1 cellular context compared by ENCODE assay signal in genomic region chr11:57499413-57499982, GRCh38.
TF ChIP-seq lines count a peak whose summit lies in the region.

No MANE protein-coding gene starts in this region.

TF ChIP-seq in HEK293, 187 proteins besides CTCF, POLR2A, EP300 and RAD21 (continued from another document and continues in another):
- TF ChIP-seq BCL11A (tag by site-specific recombination; IDR thresholded peaks at IDR 0.05; ENCODE audit: low read depth) (peak; percentile 22; the same call in 1 of the 2 replicates), ZNF248 (tag by site-specific recombination; IDR thresholded peaks at IDR 0.05) (no peak), ZNF341 (tag by site-specific recombination; IDR thresholded peaks at IDR 0.05; ENCODE audit: low read depth) (peak; percentile 75), ZNF580 (tag by site-specific recombination; IDR thresholded peaks at IDR 0.05) (no peak), SALL2 (tag by site-specific recombination; IDR thresholded peaks at IDR 0.05; ENCODE audit: borderline replicate concordance) (no peak), ZNF2 (tag by site-specific recombination; IDR thresholded peaks at IDR 0.05) (no peak), SP2 (tag by site-specific recombination; IDR thresholded peaks at IDR 0.05) (peak; percentile 91), ZNF76 (tag by site-specific recombination; IDR thresholded peaks at IDR 0.05; ENCODE audit: borderline replicate concordance, low read depth) (no peak), ZNF596 (tag by site-specific recombination; IDR thresholded peaks at IDR 0.05) (no peak), HOXD13 (CRISPR knock-in tag; IDR thresholded peaks at IDR 0.05; ENCODE audit: borderline replicate concordance) (no peak), ZNF335 (tag by site-specific recombination; conservative IDR thresholded peaks at IDR 0.05) (no peak), ZNF473 (tag by site-specific recombination; IDR thresholded peaks at IDR 0.05) (no peak), ZNF521 (tag by site-specific recombination; IDR thresholded peaks at IDR 0.05) (no peak), ZNF18 (tag by site-specific recombination; IDR thresholded peaks at IDR 0.05) (no peak), HIC1 (tag by site-specific recombination; IDR thresholded peaks at IDR 0.05) (no peak), ZNF791 (tag by site-specific recombination; IDR thresholded peaks at IDR 0.05) (no peak), ZNF146 (tag by site-specific recombination; IDR thresholded peaks at IDR 0.05) (no peak), HOXA7 (CRISPR knock-in tag; IDR thresholded peaks at IDR 0.05; ENCODE audit: borderline replicate concordance) (no peak), ZNF658 (tag by site-specific recombination; IDR thresholded peaks at IDR 0.05) (no peak), KLF17 (tag by site-specific recombination; IDR thresholded peaks at IDR 0.05) (no peak), KLF9 (tag by site-specific recombination; IDR thresholded peaks at IDR 0.05; ENCODE audit: low read depth) (peak; percentile 50; the same call in 1 of the 2 replicates), ZNF560 (tag by site-specific recombination; IDR thresholded peaks at IDR 0.05; ENCODE audit: borderline replicate concordance) (no peak), ZNF266 (tag by site-specific recombination; IDR thresholded peaks at IDR 0.05; ENCODE audit: low read depth) (no peak), ZNF549 (tag by site-specific recombination; IDR thresholded peaks at IDR 0.05) (no peak), ZEB2 (tag by site-specific recombination; IDR thresholded peaks at IDR 0.05) (no peak), ZNF362 (tag by site-specific recombination; IDR thresholded peaks at IDR 0.05) (no peak), ZNF830 (tag by site-specific recombination; IDR thresholded peaks at IDR 0.05; ENCODE audit: low read depth) (no peak), ZNF394 (tag by site-specific recombination; IDR thresholded peaks at IDR 0.05; ENCODE audit: borderline replicate concordance) (no peak), GLI2 (tag by site-specific recombination; IDR thresholded peaks at IDR 0.05; ENCODE audit: borderline replicate concordance, low read depth) (no peak), ZBTB8A (tag by site-specific recombination; IDR thresholded peaks at IDR 0.05) (0 out of 2 replicates have a peak, but pooled peaks have one; percentile 26), ZNF530 (tag by site-specific recombination; IDR thresholded peaks at IDR 0.05; ENCODE audit: low read depth) (no peak), ZBTB20 (tag by site-specific recombination; IDR thresholded peaks at IDR 0.05) (no peak), ZBTB10 (tag by site-specific recombination; IDR thresholded peaks at IDR 0.05) (no peak), PRDM6 (tag by site-specific recombination; IDR thresholded peaks at IDR 0.05) (no peak), ZNF112 (tag by site-specific recombination; IDR thresholded peaks at IDR 0.05) (no peak), ZBTB1 (tag by site-specific recombination; IDR thresholded peaks at IDR 0.05) (no peak), ZFP3 (tag by site-specific recombination; IDR thresholded peaks at IDR 0.05; ENCODE audit: low read depth) (no peak), ZNF704 (tag by site-specific recombination; IDR thresholded peaks at IDR 0.05) (no peak), ZNF324 (tag by site-specific recombination; IDR thresholded peaks at IDR 0.05) (no peak), KLF7 (tag by site-specific recombination; IDR thresholded peaks at IDR 0.05; ENCODE audit: borderline replicate concordance) (0 out of 2 replicates have a peak, but pooled peaks have one; percentile 43), ZNF426 (tag by site-specific recombination; IDR thresholded peaks at IDR 0.05) (no peak), MEIS1 (CRISPR knock-in tag; IDR thresholded peaks at IDR 0.05; ENCODE audit: borderline replicate concordance) (no peak), ZIC2 (tag by site-specific recombination; IDR thresholded peaks at IDR 0.05) (peak; percentile 50), ZNF404 (tag by site-specific recombination; IDR thresholded peaks at IDR 0.05) (no peak), ZNF175 (tag by site-specific recombination; IDR thresholded peaks at IDR 0.05) (no peak), ZNF677 (tag by site-specific recombination; IDR thresholded peaks at IDR 0.05) (no peak), ZNF140 (tag by site-specific recombination; IDR thresholded peaks at IDR 0.05) (no peak), ZNF501 (tag by site-specific recombination; IDR thresholded peaks at IDR 0.05) (no peak), ZNF510 (tag by site-specific recombination; IDR thresholded peaks at IDR 0.05; ENCODE audit: insufficient replicate concordance) (no peak), ZNF184 (tag by site-specific recombination; IDR thresholded peaks at IDR 0.05) (no peak), ZBTB17 (tag by site-specific recombination; IDR thresholded peaks at IDR 0.05) (peak; percentile 50), ZNF660 (tag by site-specific recombination; IDR thresholded peaks at IDR 0.05) (no peak), ZNF174 (tag by site-specific recombination; IDR thresholded peaks at IDR 0.05) (no peak), ZNF843 (tag by site-specific recombination; IDR thresholded peaks at IDR 0.05) (no peak), MYNN (tag by site-specific recombination; IDR thresholded peaks at IDR 0.05; ENCODE audit: borderline replicate concordance) (no peak), ZSCAN23 (tag by site-specific recombination; IDR thresholded peaks at IDR 0.05) (no peak), PATZ1 (tag by site-specific recombination; IDR thresholded peaks at IDR 0.05) (peak; percentile 78), ZNF138 (tag by site-specific recombination; IDR thresholded peaks at IDR 0.05; ENCODE audit: borderline replicate concordance) (no peak), ZNF350 (tag by site-specific recombination; IDR thresholded peaks at IDR 0.05) (no peak), ZNF114 (tag by site-specific recombination; IDR thresholded peaks at IDR 0.05) (no peak), BCL11B (tag by site-specific recombination; IDR thresholded peaks at IDR 0.05; ENCODE audit: low read depth) (0 out of 2 replicates have a peak, but pooled peaks have one; percentile 21), ZNF776 (tag by site-specific recombination; IDR thresholded peaks at IDR 0.05; ENCODE audit: borderline replicate concordance) (no peak), ZNF311 (tag by site-specific recombination; IDR thresholded peaks at IDR 0.05; ENCODE audit: borderline replicate concordance) (no peak), EGR2 (tag by site-specific recombination; IDR thresholded peaks at IDR 0.05; ENCODE audit: low read depth) (no peak), ZNF626 (tag by site-specific recombination; IDR thresholded peaks at IDR 0.05) (no peak)
